8 cellular contexts compared by ENCODE assay signal in the genomic region with DNA sequence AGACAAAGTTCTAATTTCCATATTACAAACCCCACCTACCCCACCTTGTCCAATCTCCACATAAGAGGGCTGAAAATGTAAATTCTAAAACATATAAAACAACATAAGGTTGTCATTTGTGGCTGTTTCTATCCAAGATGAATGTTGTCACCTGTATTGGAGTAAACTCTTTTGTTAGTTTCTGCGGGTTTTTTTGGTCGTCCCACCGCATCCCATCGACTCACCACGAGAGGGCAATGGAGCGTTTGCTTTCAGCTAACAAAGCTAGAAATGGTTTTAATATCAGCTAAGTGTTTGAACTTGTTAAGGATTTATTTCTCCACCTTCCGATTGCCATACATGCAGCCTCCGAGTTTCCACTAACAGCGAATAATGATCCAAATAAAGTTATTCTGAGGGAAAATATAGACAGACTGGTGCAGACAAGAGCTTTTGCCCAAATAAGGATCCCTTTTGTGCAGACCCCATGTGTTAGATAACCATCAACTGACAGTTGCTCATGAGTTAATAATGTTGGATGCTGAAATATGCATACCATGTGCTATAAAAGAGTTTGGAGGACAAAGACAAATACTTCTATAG.
DNase-seq lines count a peak whose midpoint lies in the region; ATAC-seq, FAIRE-seq and TF ChIP-seq lines count a peak whose summit lies in the region.

No MANE protein-coding gene starts in this region.

- H3K27me3 ChIP-seq in thoracic aorta (replicated peaks; ENCODE audit: insufficient read depth) = no peaks in the 10 kb centered on the region

- TF ChIP-seq CTCF in fibroblast of villous mesenchyme (IDR thresholded peaks at IDR 0.05; ENCODE audit: insufficient read depth, low read depth, low read length) (peak; percentile 84), omental fat pad (IDR thresholded peaks at IDR 0.05) (no peak), thoracic aorta (IDR thresholded peaks at IDR 0.05) (peak; percentile 82)

- ATAC-seq in GM19455 (IDR thresholded peaks at IDR 0.05; ENCODE audit: unreplicated experiment) = peak; percentile 56
- ATAC-seq in omental fat pad (ENCODE audit: low FRiP score) = peak; percentile 55
- ATAC-seq in thoracic aorta (ENCODE audit: insufficient number of reproducible peaks, low FRiP score, low read depth) = no peak

- peak; percentile 72 for FAIRE-seq in RCC 7860 (lab: Jason Lieb, UNC)

- DNase-seq in C1 segment of cervical spinal cord (lab: John Stamatoyannopoulos, UW) (peak in 9 of 14 donors; percentile 4 to 52 (median 27)), RCC 7860 (ENCODE audit: low spot score) (peak; percentile 47), fibroblast of villous mesenchyme (ENCODE audit: low read depth) (peak; percentile 84), omental fat pad (ENCODE audit: low spot score) (no peak), thoracic aorta (ENCODE audit: low spot score) (no peak)
- DNase-seq in Jurkat, Clone E6-1 (ENCODE audit: low read depth, low spot score) = peak; percentile 89
- DNase-seq in activated effector memory CD4-positive, alpha-beta T cell treated with Interleukin-2 at 50 U/mL for 16 hours = peak; percentile 62

- H3K27ac ChIP-seq in thoracic aorta = peak overlapping the region; percentile 79 to 93

- H3K36me3 ChIP-seq in thoracic aorta = no peaks in the 10 kb centered on the region

- no peak overlapping the region; the same call in 1 of the 2 replicates for H3K4me3 ChIP-seq in Jurkat, Clone E6-1 (ENCODE audit: low read length)
- H3K4me3 ChIP-seq in fibroblast of villous mesenchyme (ENCODE audit: low read depth, low read length) = peak overlapping the region; percentile 18
- H3K4me3 ChIP-seq in thoracic aorta = peak overlapping the region; percentile 57

- peaks cover 34 to 49% of the 10 kb centered on the region in 2 donors for H3K4me1 ChIP-seq in thoracic aorta (ENCODE audit: control insufficient read depth in 1 of 2, low read depth in 2 of 2)

- H3K9me3 ChIP-seq in thoracic aorta = no peaks in the 10 kb centered on the region

Comparison
In these comparisons a context has a peak if more than half of its experiments do, and no peak if none do; other contexts are left out.
1. DNase-seq: peak in C1 segment of cervical spinal cord (9 of 14), Jurkat, Clone E6-1 (single experiment), RCC 7860 (single experiment), activated effector memory CD4-positive, alpha-beta T cell treated with Interleukin-2 at 50 U/mL for 16 hours (single experiment) and fibroblast of villous mesenchyme (single experiment); none in omental fat pad (single experiment) and thoracic aorta (single experiment).
2. CTCF ChIP-seq: peak in fibroblast of villous mesenchyme (single experiment) and thoracic aorta (single experiment); none in omental fat pad (0 of 3).